In genomic region chr6:33410711-33411631, GRCh38 we compare ENCODE assay signal across 8 cellular contexts. TPM values are rescaled to one million over a fixed set of nuclear protein-coding genes. Genes with fewer than 3 reads are reported as not detected.
DNase-seq lines count a peak whose midpoint lies in the region; ATAC-seq, FAIRE-seq and TF ChIP-seq lines count a peak whose summit lies in the region.

Gene PHF1, plus strand, starts transcription at chr6:33411014. Its CDS starts 1,250 bp downstream, at chr6:33412264.

- no peak for FAIRE-seq in D721Med (lab: Jason Lieb, UNC)

- H3K4me3 ChIP-seq in iPS-18a (ENCODE audit: low read length) (peak within 1 kb of the TSS; percentile 85), skeletal muscle tissue (ENCODE audit: low read length in 3 of 3) (peak within 1 kb of the TSS; percentile 84 to 89 (median 87))

- no peaks in the 10 kb centered on the region for H3K27me3 ChIP-seq in iPS-18a (ENCODE audit: control insufficient read depth, insufficient read depth, low read length)
- no peaks in the 10 kb centered on the region for H3K27me3 ChIP-seq in skeletal muscle tissue (ENCODE audit: control insufficient read depth in 3 of 3, insufficient read depth in 3 of 3, low read length in 3 of 3)

- no peaks in the 10 kb centered on the region for H3K27me3 Mint-ChIP-seq in MCF 10A (ENCODE audit: insufficient read depth, unreplicated experiment)

- peaks cover 53% of the 10 kb centered on the region for H3K36me3 ChIP-seq in iPS-18a (ENCODE audit: control insufficient read depth, low read depth, low read length)
- peaks cover 32 to 37% (median 36%) of the 10 kb centered on the region in 3 donors for H3K36me3 ChIP-seq in skeletal muscle tissue (ENCODE audit: control insufficient read depth in 3 of 3, insufficient read depth in 3 of 3, low read length in 3 of 3)

- H3K9me3 ChIP-seq in iPS-18a (ENCODE audit: control insufficient read depth, low read depth, low read length), result no peaks in the 10 kb centered on the region
- H3K9me3 ChIP-seq in skeletal muscle tissue (ENCODE audit: control insufficient read depth in 3 of 3, low read length in 3 of 3), result no peaks in the 10 kb centered on the region

- H3K36me3 Mint-ChIP-seq in MCF 10A (ENCODE audit: insufficient read depth, unreplicated experiment), result peaks cover 42% of the 10 kb centered on the region

- CTCF ChIA-PET in RWPE1 (lab: Yijun Ruan, JAX) (no interaction called here), MCF 10A (lab: Yijun Ruan, JAX) (interaction anchor here (0.7 kb wide), 2 partner anchors 90 to 517 kb away, joined by 3 to 4 read pairs; no protein-coding TSS in a partner anchor)

- H3K9ac ChIP-seq in iPS-18a (ENCODE audit: low read length), result peak within 1 kb of the TSS; percentile 67
- peak within 1 kb of the TSS; percentile 82 to 88 (median 84) for H3K9ac ChIP-seq in skeletal muscle tissue (ENCODE audit: low read depth in 1 of 3, low read length in 3 of 3)

- H3K4me1 Mint-ChIP-seq in MCF 10A (ENCODE audit: insufficient read depth, unreplicated experiment), result peaks cover 30% of the 10 kb centered on the region

- peak within 1 kb of the TSS; percentile 95 for H3K27ac Mint-ChIP-seq in MCF 10A (ENCODE audit: low read depth, unreplicated experiment)

- intact Hi-C loops in MCF 10A (cut with micrococcal nuclease), result loop anchor here (1.0 kb wide), 1 partner anchor 20 kb away; the partner anchor contains the start of gene KIFC1

- H3K4me1 ChIP-seq in iPS-18a (ENCODE audit: control insufficient read depth, low read depth, low read length), result peaks cover 8% of the 10 kb centered on the region
- peaks cover 17 to 35% (median 22%) of the 10 kb centered on the region in 3 donors for H3K4me1 ChIP-seq in skeletal muscle tissue (ENCODE audit: control insufficient read depth in 3 of 3, insufficient read depth in 3 of 3, low read length in 3 of 3)

- H3K9me3 Mint-ChIP-seq in MCF 10A (ENCODE audit: unreplicated experiment), result no peaks in the 10 kb centered on the region

- peak; percentile 37 for ATAC-seq in HG03342 (IDR thresholded peaks at IDR 0.05; ENCODE audit: unreplicated experiment)

- H3K27ac ChIP-seq in RWPE1, result peak within 1 kb of the TSS; percentile 93
- H3K27ac ChIP-seq in iPS-18a (ENCODE audit: low read length), result no peak within 1 kb of the TSS
- peak within 1 kb of the TSS; percentile 94 for H3K27ac ChIP-seq in skeletal muscle tissue (ENCODE audit: low read depth, low read length)

- peak within 1 kb of the TSS; percentile 95 for H3K4me3 Mint-ChIP-seq in MCF 10A (ENCODE audit: unreplicated experiment)

- peak; percentile 63 for DNase-seq in D721Med (ENCODE audit: insufficient read length, low spot score)
- DNase-seq in RWPE1 (ENCODE audit: low spot score), result peak; percentile 94
- peak; percentile 82 for DNase-seq in MCF 10A (ENCODE audit: unreplicated experiment)
- DNase-seq in NCI-H446 (lab: John Stamatoyannopoulos, UW), result no peak

- no peak for TF ChIP-seq CTCF in D721Med (IDR thresholded peaks at IDR 0.05; ENCODE audit: insufficient read depth, missing control alignments)
- no peak for TF ChIP-seq CTCF in RWPE1 (conservative IDR thresholded peaks at IDR 0.05; ENCODE audit: low read depth)
- TF ChIP-seq CTCF in MCF 10A (IDR thresholded peaks at IDR 0.05; ENCODE audit: unreplicated experiment), result peak; percentile 9

- POLR2A ChIA-PET in RWPE1 (lab: Yijun Ruan, JAX; ENCODE audit: low non-redundant PET), result no interaction called here
- POLR2A ChIA-PET in MCF 10A (lab: Yijun Ruan, JAX), result interaction anchor here (0.5 to 6.7 kb wide), 11 partner anchors 15 to 612 kb away, joined by 3 to 35 read pairs (median 4); partner anchors contain the start of genes KIFC1, RPS18, VPS52 and ZBTB9

- TSS peak; percentile 31 for BruUV-seq in MCF 10A (replicated peaks; lab: Mats Ljungman, UMichigan)

- peak; percentile 43 for TF ChIP-seq POLR2A in GM19193 (IDR thresholded peaks at IDR 0.05; ENCODE audit: extremely low read depth, insufficient read depth, insufficient read length)

RNA-seq across cellular contexts. Expression of gene PHF1, which starts in this region (rescaled TPM):
- 28.9 and 33.9 TPM in 2 replicates for total RNA-seq in MCF 10A (2022)
- 5.7 TPM for total RNA-seq in skeletal muscle tissue

Comparison
In these comparisons a context has a peak if more than half of its experiments do, and no peak if none do; other contexts are left out.
1. DNase-seq: peak in D721Med (single experiment), RWPE1 (single experiment) and MCF 10A (single experiment); none in NCI-H446 (0 of 2).